In the genomic region with DNA sequence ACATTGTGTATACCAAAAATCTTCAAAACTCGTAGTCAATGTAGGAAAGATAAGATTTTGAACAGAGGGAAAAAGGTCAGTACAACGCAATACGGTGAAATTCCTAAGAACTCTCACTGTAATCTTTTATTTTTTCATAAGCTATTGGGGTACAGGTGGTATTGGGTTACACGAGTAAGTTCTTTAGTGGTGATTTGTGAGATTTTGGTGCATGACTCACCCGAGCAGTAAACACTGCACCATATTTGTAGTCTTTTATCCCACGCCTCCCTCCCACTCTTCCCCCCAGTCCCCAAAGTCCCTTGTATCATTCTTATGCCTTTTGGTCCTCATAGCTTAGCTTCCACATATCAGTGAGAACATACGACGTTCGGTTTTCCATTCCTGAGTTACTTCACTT, we compare ENCODE assay signal across 19 cellular contexts.
DNase-seq lines count a peak whose midpoint lies in the region; ATAC-seq and TF ChIP-seq lines count a peak whose summit lies in the region.
"Had no signal": no experiment of that assay in that cellular context is flagged by ENCODE, and none has a peak within 500 bp of the region (broad histone marks: within the 10 kb centered on the region; RNA-seq: fewer than 3 reads in every experiment).

No MANE protein-coding gene starts in this region.

- H3K36me3 ChIP-seq in naive thymus-derived CD4-positive, alpha-beta T cell (ENCODE audit: control insufficient read depth in 2 of 3, insufficient read depth in 3 of 3, low read length in 3 of 3), result no peaks in the 10 kb centered on the region

- no peak overlapping the region for H3K4me3 ChIP-seq in naive thymus-derived CD4-positive, alpha-beta T cell (ENCODE audit: low read length)
- H3K4me3 ChIP-seq: A549, GM23248 had no signal

- DNase-seq in A172 (ENCODE audit: low spot score) (peak; percentile 21), EL (peak; percentile 15), HCEC 1CT (peak; percentile 44), M059J (ENCODE audit: low read depth) (peak; percentile 51), AG08395 (ENCODE audit: low spot score) (no peak), DMS153 treated with DMSO at 0.1 percent for 48 hours (lab: John Stamatoyannopoulos, UW; ENCODE audit: unreplicated experiment) (no peak), erythroblast (lab: John Stamatoyannopoulos, UW) (no peak)
- DNase-seq in naive thymus-derived CD4-positive, alpha-beta T cell, result no peak
- DNase-seq: ACHN; C1 segment of cervical spinal cord; Caco-2; CD4-positive, alpha-beta memory T cell; DMS153; DMS79 treated with DMSO at 0.1 percent for 48 hours; GM23248; H9; HFFc6 had no signal

- H3K4me1 Mint-ChIP-seq in naive thymus-derived CD4-positive, alpha-beta T cell, result no peaks in the 10 kb centered on the region
- H3K4me1 Mint-ChIP-seq: CD4-positive, alpha-beta memory T cell; H9 had no signal

- ATAC-seq in naive thymus-derived CD4-positive, alpha-beta T cell, result no peak
- ATAC-seq: A549 had no signal

- no peaks in the 10 kb centered on the region for H3K36me3 Mint-ChIP-seq in naive thymus-derived CD4-positive, alpha-beta T cell
- H3K36me3 Mint-ChIP-seq: CD4-positive, alpha-beta memory T cell had no signal

- POLR2A ChIA-PET in naive thymus-derived CD4-positive, alpha-beta T cell (lab: Charles Lee), result no interaction called here

- no peak overlapping the region for H3K27ac Mint-ChIP-seq in naive thymus-derived CD4-positive, alpha-beta T cell
- H3K27ac Mint-ChIP-seq: CD4-positive, alpha-beta memory T cell; H9; HFFc6 had no signal

- no peak overlapping the region for H3K27ac ChIP-seq in naive thymus-derived CD4-positive, alpha-beta T cell (ENCODE audit: low read depth, low read length)
- H3K27ac ChIP-seq: 22Rv1, A549, GM23248 had no signal

- no peaks in the 10 kb centered on the region for H3K9me3 ChIP-seq in naive thymus-derived CD4-positive, alpha-beta T cell (ENCODE audit: control insufficient read depth in 2 of 3, low read length in 3 of 3)
- H3K9me3 ChIP-seq: A549, Caco-2 had no signal

- peaks cover 0 to 18% (median 6%) of the 10 kb centered on the region in 11 donors for H3K9me3 Mint-ChIP-seq in naive thymus-derived CD4-positive, alpha-beta T cell

- H3K27me3 ChIP-seq in naive thymus-derived CD4-positive, alpha-beta T cell (ENCODE audit: control insufficient read depth in 2 of 2, insufficient read depth in 2 of 2, low read length in 2 of 2), result no peaks in the 10 kb centered on the region

- H3K4me1 ChIP-seq in naive thymus-derived CD4-positive, alpha-beta T cell (ENCODE audit: control insufficient read depth in 2 of 2, insufficient read depth in 2 of 2, low read length in 2 of 2), result no peaks in the 10 kb centered on the region
- H3K4me1 ChIP-seq: A549, Caco-2 had no signal

- H3K4me3 Mint-ChIP-seq in naive thymus-derived CD4-positive, alpha-beta T cell, result no peak overlapping the region
- H3K4me3 Mint-ChIP-seq: CD4-positive, alpha-beta memory T cell; H9; HFFc6 had no signal

- H3K27me3 Mint-ChIP-seq in naive thymus-derived CD4-positive, alpha-beta T cell, result peaks cover 0 to 2% (median 0%) of the 10 kb centered on the region in 5 donors
- H3K27me3 Mint-ChIP-seq: CD4-positive, alpha-beta memory T cell had no signal

- CTCF ChIA-PET in naive thymus-derived CD4-positive, alpha-beta T cell (lab: Charles Lee), result no interaction called here

- no peak for TF ChIP-seq POLR2A in erythroblast (IDR thresholded peaks at IDR 0.05; ENCODE audit: low read length)

- intact Hi-C loops in naive thymus-derived CD4-positive, alpha-beta T cell (cut with micrococcal nuclease), result no loop called here

Comparison
In these comparisons a context has a peak if more than half of its experiments do, and no peak if none do; other contexts are left out.
1. DNase-seq: peak in A172 (single experiment), EL (single experiment), HCEC 1CT (single experiment) and M059J (single experiment); none in AG08395 (single experiment), naive thymus-derived CD4-positive, alpha-beta T cell (0 of 9), DMS153 treated with DMSO at 0.1 percent for 48 hours (single experiment) and erythroblast (0 of 2).